ENCODE assay signal across 2 cellular contexts in genomic region chr3:44117239-44117638, GRCh38.
A peak's percentile ranks its signal among the peaks of the same experiment; 100 is the strongest.
TF ChIP-seq lines count a peak whose summit lies in the region.

No MANE protein-coding gene starts in this region.

TF ChIP-seq in GM23338, 12 proteins besides CTCF, POLR2A, EP300 and RAD21 (continued from another document):
- TF ChIP-seq, protein P1, sequence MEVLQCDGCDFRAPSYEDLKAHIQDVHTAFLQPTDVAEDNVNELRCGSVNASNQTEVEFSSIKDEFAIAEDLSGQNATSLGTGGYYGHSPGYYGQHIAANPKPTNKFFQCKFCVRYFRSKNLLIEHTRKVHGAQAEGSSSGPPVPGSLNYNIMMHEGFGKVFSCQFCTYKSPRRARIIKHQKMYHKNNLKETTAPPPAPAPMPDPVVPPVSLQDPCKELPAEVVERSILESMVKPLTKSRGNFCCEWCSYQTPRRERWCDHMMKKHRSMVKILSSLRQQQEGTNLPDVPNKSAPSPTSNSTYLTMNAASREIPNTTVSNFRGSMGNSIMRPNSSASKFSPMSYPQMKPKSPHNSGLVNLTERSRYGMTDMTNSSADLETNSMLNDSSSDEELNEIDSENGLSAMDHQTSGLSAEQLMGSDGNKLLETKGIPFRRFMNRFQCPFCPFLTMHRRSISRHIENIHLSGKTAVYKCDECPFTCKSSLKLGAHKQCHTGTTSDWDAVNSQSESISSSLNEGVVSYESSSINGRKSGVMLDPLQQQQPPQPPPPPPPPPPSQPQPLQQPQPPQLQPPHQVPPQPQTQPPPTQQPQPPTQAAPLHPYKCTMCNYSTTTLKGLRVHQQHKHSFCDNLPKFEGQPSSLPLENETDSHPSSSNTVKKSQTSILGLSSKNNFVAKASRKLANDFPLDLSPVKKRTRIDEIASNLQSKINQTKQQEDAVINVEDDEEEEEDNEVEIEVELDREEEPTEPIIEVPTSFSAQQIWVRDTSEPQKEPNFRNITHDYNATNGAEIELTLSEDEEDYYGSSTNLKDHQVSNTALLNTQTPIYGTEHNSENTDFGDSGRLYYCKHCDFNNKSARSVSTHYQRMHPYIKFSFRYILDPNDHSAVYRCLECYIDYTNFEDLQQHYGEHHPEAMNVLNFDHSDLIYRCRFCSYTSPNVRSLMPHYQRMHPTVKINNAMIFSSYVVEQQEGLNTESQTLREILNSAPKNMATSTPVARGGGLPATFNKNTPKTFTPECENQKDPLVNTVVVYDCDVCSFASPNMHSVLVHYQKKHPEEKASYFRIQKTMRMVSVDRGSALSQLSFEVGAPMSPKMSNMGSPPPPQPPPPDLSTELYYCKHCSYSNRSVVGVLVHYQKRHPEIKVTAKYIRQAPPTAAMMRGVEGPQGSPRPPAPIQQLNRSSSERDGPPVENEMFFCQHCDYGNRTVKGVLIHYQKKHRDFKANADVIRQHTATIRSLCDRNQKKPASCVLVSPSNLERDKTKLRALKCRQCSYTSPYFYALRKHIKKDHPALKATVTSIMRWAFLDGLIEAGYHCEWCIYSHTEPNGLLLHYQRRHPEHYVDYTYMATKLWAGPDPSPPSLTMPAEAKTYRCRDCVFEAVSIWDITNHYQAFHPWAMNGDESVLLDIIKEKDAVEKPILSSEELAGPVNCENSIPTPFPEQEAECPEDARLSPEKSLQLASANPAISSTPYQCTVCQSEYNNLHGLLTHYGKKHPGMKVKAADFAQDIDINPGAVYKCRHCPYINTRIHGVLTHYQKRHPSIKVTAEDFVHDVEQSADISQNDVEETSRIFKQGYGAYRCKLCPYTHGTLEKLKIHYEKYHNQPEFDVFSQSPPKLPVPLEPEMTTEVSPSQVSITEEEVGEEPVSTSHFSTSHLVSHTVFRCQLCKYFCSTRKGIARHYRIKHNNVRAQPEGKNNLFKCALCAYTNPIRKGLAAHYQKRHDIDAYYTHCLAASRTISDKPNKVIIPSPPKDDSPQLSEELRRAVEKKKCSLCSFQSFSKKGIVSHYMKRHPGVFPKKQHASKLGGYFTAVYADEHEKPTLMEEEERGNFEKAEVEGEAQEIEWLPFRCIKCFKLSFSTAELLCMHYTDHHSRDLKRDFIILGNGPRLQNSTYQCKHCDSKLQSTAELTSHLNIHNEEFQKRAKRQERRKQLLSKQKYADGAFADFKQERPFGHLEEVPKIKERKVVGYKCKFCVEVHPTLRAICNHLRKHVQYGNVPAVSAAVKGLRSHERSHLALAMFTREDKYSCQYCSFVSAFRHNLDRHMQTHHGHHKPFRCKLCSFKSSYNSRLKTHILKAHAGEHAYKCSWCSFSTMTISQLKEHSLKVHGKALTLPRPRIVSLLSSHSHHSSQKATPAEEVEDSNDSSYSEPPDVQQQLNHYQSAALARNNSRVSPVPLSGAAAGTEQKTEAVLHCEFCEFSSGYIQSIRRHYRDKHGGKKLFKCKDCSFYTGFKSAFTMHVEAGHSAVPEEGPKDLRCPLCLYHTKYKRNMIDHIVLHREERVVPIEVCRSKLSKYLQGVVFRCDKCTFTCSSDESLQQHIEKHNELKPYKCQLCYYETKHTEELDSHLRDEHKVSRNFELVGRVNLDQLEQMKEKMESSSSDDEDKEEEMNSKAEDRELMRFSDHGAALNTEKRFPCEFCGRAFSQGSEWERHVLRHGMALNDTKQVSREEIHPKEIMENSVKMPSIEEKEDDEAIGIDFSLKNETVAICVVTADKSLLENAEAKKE (CRISPR knock-in tag; IDR thresholded peaks at IDR 0.05), result peak; percentile 95
- TF ChIP-seq NANOG (IDR thresholded peaks at IDR 0.05; ENCODE audit: borderline replicate concordance), result no peak
- TF ChIP-seq JUNB (IDR thresholded peaks at IDR 0.05; ENCODE audit: unreplicated experiment), result no peak

TF ChIP-seq in WTC11, 78 proteins besides CTCF, POLR2A, EP300 and RAD21 (continued from another document):
- TF ChIP-seq RORB (CRISPR knock-in tag; IDR thresholded peaks at IDR 0.05) (no peak), IRF2 (CRISPR knock-in tag; IDR thresholded peaks at IDR 0.05; ENCODE audit: borderline replicate concordance, low read depth) (no peak), ELF4 (CRISPR knock-in tag; IDR thresholded peaks at IDR 0.05; ENCODE audit: low read depth) (no peak), JAZF1 (CRISPR knock-in tag; IDR thresholded peaks at IDR 0.05) (no peak), FOXJ3 (CRISPR knock-in tag; IDR thresholded peaks at IDR 0.05; ENCODE audit: borderline replicate concordance) (no peak), ZNF317 (CRISPR knock-in tag; IDR thresholded peaks at IDR 0.05; ENCODE audit: borderline replicate concordance, low read depth) (no peak), GTF2I (CRISPR knock-in tag; conservative IDR thresholded peaks at IDR 0.05) (no peak), TP53 (CRISPR knock-in tag; IDR thresholded peaks at IDR 0.05) (no peak), ZNF425 (CRISPR knock-in tag; conservative IDR thresholded peaks at IDR 0.05) (no peak), ZNF121 (CRISPR knock-in tag; IDR thresholded peaks at IDR 0.05) (no peak), TEAD1 (CRISPR knock-in tag; IDR thresholded peaks at IDR 0.05) (no peak)
